ENCODE assay signal across 11 cellular contexts in genomic region chr4:26218677-26219181, GRCh38.
DNase-seq lines count a peak whose midpoint lies in the region; ATAC-seq and TF ChIP-seq lines count a peak whose summit lies in the region.
"Had no signal": no experiment of that assay in that cellular context is flagged by ENCODE, and none has a peak within 500 bp of the region (broad histone marks: within the 10 kb centered on the region; RNA-seq: fewer than 3 reads in every experiment).

No MANE protein-coding gene starts in this region.

- intact Hi-C loops in left ventricle myocardium inferior (cut with micrococcal nuclease): no loop called here
- intact Hi-C loops in gastrocnemius medialis (cut with DNase I; ENCODE audit: low total_unique reads): no loop called here

- no peak overlapping the region for H3K4me3 Mint-ChIP-seq in stimulated activated naive CD8-positive, alpha-beta T cell treated with anti-CD3 and anti-CD28 coated beads, Interleukin-15, amount 100 ng/mL, for 72 hours

- H3K4me3 ChIP-seq in left ventricle myocardium inferior (no peak overlapping the region), gastrocnemius medialis (no peak overlapping the region)
- H3K4me3 ChIP-seq: thoracic aorta had no signal

- peaks cover 0 to 5% of the 10 kb centered on the region in 2 donors for H3K9me3 Mint-ChIP-seq in stimulated activated naive CD8-positive, alpha-beta T cell treated with anti-CD3 and anti-CD28 coated beads, Interleukin-15, amount 100 ng/mL, for 72 hours

- no peak for TF ChIP-seq CTCF in left ventricle myocardium inferior (IDR thresholded peaks at IDR 0.05; ENCODE audit: borderline replicate concordance)
- TF ChIP-seq CTCF in gastrocnemius medialis (IDR thresholded peaks at IDR 0.05 in 4 of 5, conservative IDR thresholded peaks at IDR 0.05 in 1 of 5): no peak

- H3K27ac ChIP-seq in left ventricle myocardium inferior (replicated peaks): peak overlapping the region; percentile 30
- H3K27ac ChIP-seq in gastrocnemius medialis: no peak overlapping the region
- H3K27ac ChIP-seq: epithelial cell of prostate had no signal

- in situ Hi-C loops in KBM-7 (cut with MboI; ENCODE audit: low pct_unique_long_range_greater_than_20kb, low sequenced_read_pairs) (no loop called here), ACHN (cut with HindIII; ENCODE audit: low pct_ligation_motif_present, low pct_unique_long_range_greater_than_20kb, low sequenced_read_pairs) (no loop called here), gastrocnemius medialis (cut with MboI; ENCODE audit: low sequenced_read_pairs in 4 of 4) (no loop called here)

- no peak for ATAC-seq in stimulated activated naive CD8-positive, alpha-beta T cell treated with anti-CD3 and anti-CD28 coated beads, Interleukin-15, amount 100 ng/mL, for 72 hours
- ATAC-seq in stimulated activated naive CD8-positive, alpha-beta T cell treated with anti-CD3 and anti-CD28 coated beads, Interleukin-15, Interleukin-2, amounts not matched to agents 100 U/mL and 50 U/mL, for 24 hours: no peak
- ATAC-seq in gastrocnemius medialis: no peak

- H3K4me1 Mint-ChIP-seq in stimulated activated naive CD8-positive, alpha-beta T cell treated with anti-CD3 and anti-CD28 coated beads, Interleukin-15, amount 100 ng/mL, for 72 hours: peaks cover 16% of the 10 kb centered on the region

- DNase-seq in stimulated activated naive CD8-positive, alpha-beta T cell treated with anti-CD3 and anti-CD28 coated beads, Interleukin-15, amount 100 ng/mL, for 72 hours: no peak
- no peak for DNase-seq in stimulated activated naive CD8-positive, alpha-beta T cell treated with anti-CD3 and anti-CD28 coated beads, Interleukin-15, Interleukin-2, amounts not matched to agents 100 U/mL and 50 U/mL, for 24 hours
- DNase-seq in KBM-7 (peak; percentile 65), left ventricle myocardium inferior (no peak), ACHN (no peak), HuH-7 (ENCODE audit: low spot score) (no peak), gastrocnemius medialis (no peak)
- no peak for DNase-seq in stimulated activated CD4-positive, alpha-beta T cell treated with anti-CD3 and anti-CD28 coated beads, Interleukin-4, amount 100 ng/mL, for 24 hours
- DNase-seq: NCI-H2081 treated with DMSO at 0.1 percent for 48 hours had no signal

- peaks cover 3% of the 10 kb centered on the region for H3K27me3 ChIP-seq in left ventricle myocardium inferior (ENCODE audit: low read depth)
- no peaks in the 10 kb centered on the region for H3K27me3 ChIP-seq in gastrocnemius medialis

- TF ChIP-seq POLR2A in gastrocnemius medialis (IDR thresholded peaks at IDR 0.05): no peak

- H3K27me3 Mint-ChIP-seq in stimulated activated naive CD8-positive, alpha-beta T cell treated with anti-CD3 and anti-CD28 coated beads, Interleukin-15, amount 100 ng/mL, for 72 hours: peaks cover 39% of the 10 kb centered on the region

- H3K9me3 ChIP-seq in left ventricle myocardium inferior (replicated peaks) (no peaks in the 10 kb centered on the region), gastrocnemius medialis (no peaks in the 10 kb centered on the region)
- H3K9me3 ChIP-seq: thoracic aorta had no signal

- no peaks in the 10 kb centered on the region for H3K4me1 ChIP-seq in left ventricle myocardium inferior
- no peaks in the 10 kb centered on the region for H3K4me1 ChIP-seq in gastrocnemius medialis

- H3K36me3 ChIP-seq in left ventricle myocardium inferior: no peaks in the 10 kb centered on the region
- no peaks in the 10 kb centered on the region for H3K36me3 ChIP-seq in gastrocnemius medialis
- H3K36me3 ChIP-seq: thoracic aorta had no signal

- peak overlapping the region; percentile 44 to 60 for H3K27ac Mint-ChIP-seq in stimulated activated naive CD8-positive, alpha-beta T cell treated with anti-CD3 and anti-CD28 coated beads, Interleukin-15, amount 100 ng/mL, for 72 hours
